15 cellular contexts compared by ENCODE assay signal in the genomic region with DNA sequence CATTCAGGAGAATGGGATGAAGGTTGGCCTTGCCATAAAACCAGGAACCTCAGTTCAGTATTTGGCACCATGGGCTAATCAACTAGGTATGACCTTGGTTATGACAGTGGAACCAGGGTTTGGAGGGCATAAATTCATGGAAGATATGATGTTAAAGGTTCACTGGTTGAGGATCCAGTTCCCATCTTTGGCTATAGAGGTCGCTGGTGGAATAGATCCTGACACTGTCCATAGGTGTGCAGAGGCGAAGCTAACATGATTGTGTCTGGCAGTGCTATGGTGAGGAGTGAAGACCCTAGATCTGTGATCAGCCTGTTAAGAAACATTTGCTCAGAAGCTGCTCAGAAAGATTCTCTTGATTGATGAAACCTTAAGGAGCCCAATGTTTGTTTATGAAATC. TPM values are rescaled to one million over a fixed set of nuclear protein-coding genes. Genes with fewer than 3 reads are reported as not detected.
A peak's percentile ranks its signal among the peaks of the same experiment; 100 is the strongest.
DNase-seq lines count a peak whose midpoint lies in the region; ATAC-seq, FAIRE-seq and TF ChIP-seq lines count a peak whose summit lies in the region.
"Had no signal": no experiment of that assay in that cellular context is flagged by ENCODE, and none has a peak within 500 bp of the region (broad histone marks: within the 10 kb centered on the region; RNA-seq: fewer than 3 reads in every experiment).

No MANE protein-coding gene starts in this region.

- no peak overlapping the region for H3K27ac Mint-ChIP-seq in Caco-2 (ENCODE audit: unreplicated experiment)
- H3K27ac Mint-ChIP-seq: CD4-positive, alpha-beta T cell had no signal

- H3K4me1 ChIP-seq in Caco-2 = no peaks in the 10 kb centered on the region

- intact Hi-C loops in Caco-2 (cut with micrococcal nuclease; ENCODE audit: unreplicated experiment) = no loop called here

- no peak for FAIRE-seq in bronchial epithelial cell (lab: Jason Lieb, UNC)

- no peak overlapping the region for H3K4me3 Mint-ChIP-seq in Caco-2 (ENCODE audit: unreplicated experiment)
- H3K4me3 Mint-ChIP-seq: CD4-positive, alpha-beta T cell had no signal

- H3K9me3 ChIP-seq in Caco-2 = peaks cover 5% of the 10 kb centered on the region; the same call in 1 of the 2 replicates

- H3K27me3 ChIP-seq in BJ (ENCODE audit: control insufficient read depth, insufficient read depth, low read length) = no peaks in the 10 kb centered on the region
- H3K27me3 ChIP-seq in bronchial epithelial cell (ENCODE audit: control insufficient read depth, insufficient read depth, low read length) = no peaks in the 10 kb centered on the region
- no peaks in the 10 kb centered on the region for H3K27me3 ChIP-seq in Caco-2 (replicated peaks; ENCODE audit: control insufficient read depth, insufficient read depth, low read length)

- CTCF ChIA-PET in BJ (lab: Yijun Ruan, JAX) (interaction anchor here (1.0 to 1.5 kb wide), 2 partner anchors 10 to 24 kb away, joined by 3 read pairs; no protein-coding TSS in a partner anchor), Caco-2 (lab: Charles Lee) (interaction anchor here (0.5 kb wide), 1 partner anchor 393 kb away, joined by 5 read pairs; no protein-coding TSS in a partner anchor)

- DNase-seq in BJ (ENCODE audit: low read depth) = no peak
- peak; percentile 81 for DNase-seq in HuH-7 (ENCODE audit: low spot score)
- DNase-seq in bronchial epithelial cell (ENCODE audit: low read depth) = no peak
- no peak for DNase-seq in left lobe of liver (ENCODE audit: low spot score)
- DNase-seq in GOT3 (lab: John Stamatoyannopoulos, UW) = no peak
- no peak for DNase-seq in Caco-2
- no peak for DNase-seq in cerebellum (ENCODE audit: low spot score)
- DNase-seq: CD4-positive, alpha-beta T cell; effector CD8-positive, alpha-beta T cell; hippocampal formation; stimulated activated CD4-positive, alpha-beta T cell treated with anti-CD3 and anti-CD28 coated beads, Interleukin-4, amount 100 ng/mL, for 1 hour; stimulated activated naive CD4-positive, alpha-beta T cell treated with Interleukin-2 at 50 U/mL for 16 hours; T-helper 9 cell had no signal

- H3K36me3 Mint-ChIP-seq in Caco-2 (ENCODE audit: insufficient read depth, unreplicated experiment) = no peaks in the 10 kb centered on the region

- H3K36me3 ChIP-seq in BJ (ENCODE audit: control insufficient read depth, insufficient read depth, low read length) = 0 out of 2 replicates have a peak, but pooled peaks cover 1% of the 10 kb centered on the region
- H3K36me3 ChIP-seq in bronchial epithelial cell (ENCODE audit: control insufficient read depth, insufficient read depth, low read length) = no peaks in the 10 kb centered on the region
- no peaks in the 10 kb centered on the region; the same call in 1 of the 2 replicates for H3K36me3 ChIP-seq in Caco-2 (ENCODE audit: control insufficient read depth, insufficient read depth, low read length)

- no TSS peak for BruUV-seq in Caco-2 (replicated peaks; lab: Mats Ljungman, UMichigan)

- H3K27me3 Mint-ChIP-seq in Caco-2 (ENCODE audit: insufficient read depth, unreplicated experiment) = no peaks in the 10 kb centered on the region
- H3K27me3 Mint-ChIP-seq: CD4-positive, alpha-beta T cell had no signal

- POLR2A ChIA-PET in BJ (lab: Charles Lee) (no interaction called here), Caco-2 (lab: Charles Lee) (no interaction called here)

- peak; percentile 33 for TF ChIP-seq CTCF in BJ (IDR thresholded peaks at IDR 0.05; ENCODE audit: insufficient read depth, low read depth, low read length)
- peak; percentile 45 for TF ChIP-seq CTCF in bronchial epithelial cell (IDR thresholded peaks at IDR 0.05; ENCODE audit: insufficient read depth, low read length, severe bottlenecking)
- no peak for TF ChIP-seq CTCF in Caco-2 (IDR thresholded peaks at IDR 0.05; ENCODE audit: insufficient read depth in 1 of 2, low read depth in 1 of 2, low read length in 1 of 2, severe bottlenecking in 1 of 2, unreplicated experiment in 1 of 2)

- H3K4me3 ChIP-seq in BJ (ENCODE audit: low read depth, low read length) (no peak overlapping the region), bronchial epithelial cell (ENCODE audit: low read depth, low read length) (no peak overlapping the region), Caco-2 (ENCODE audit: low read depth, low read length) (no peak overlapping the region)
- H3K4me3 ChIP-seq: HAP-1 had no signal

- H3K9me3 Mint-ChIP-seq in Caco-2 (ENCODE audit: unreplicated experiment) = no peaks in the 10 kb centered on the region
- H3K9me3 Mint-ChIP-seq: CD4-positive, alpha-beta T cell had no signal

- H3K4me1 Mint-ChIP-seq in Caco-2 (ENCODE audit: low read depth, unreplicated experiment) = no peaks in the 10 kb centered on the region

- ATAC-seq in left lobe of liver (peak; percentile 33), HG02970 (IDR thresholded peaks at IDR 0.05; ENCODE audit: low FRiP score, unreplicated experiment) (no peak)

RNA-seq across cellular contexts. Expression of a gene that starts 5.7 kb away (rescaled TPM):
- 36.0 and 41.9 TPM in 2 replicates for polyA plus RNA-seq in BJ (2011; rRNA removed)
- 58.9 and 59.5 TPM in 2 replicates for polyA minus RNA-seq in BJ (2011; rRNA and poly(A)+ RNA removed)
- 23.6 and 28.4 TPM in 2 replicates for total RNA-seq in bronchial epithelial cell
- total RNA-seq in left lobe of liver = 17.3 TPM
- 53.2 and 56.5 TPM in 2 replicates for total RNA-seq in Caco-2 (2022)
- total RNA-seq in cerebellum = 32.0 TPM

RNA-seq across cellular contexts. Expression of a gene that starts 28.2 kb away (rescaled TPM):
- polyA plus RNA-seq in BJ (2011; rRNA removed) = 48.4 and 68.4 TPM in 2 replicates
- polyA minus RNA-seq in BJ (2011; rRNA and poly(A)+ RNA removed) = 19.1 and 23.5 TPM in 2 replicates
- total RNA-seq in bronchial epithelial cell (19.7 and 20.4 TPM in 2 replicates), left lobe of liver (119 TPM), Caco-2 (2022) (81.8 and 102 TPM in 2 replicates), cerebellum (59.4 TPM)

RNA-seq across cellular contexts. Expression of a gene that starts 55.6 kb away (rescaled TPM):
- 89.1 and 119 TPM in 2 replicates for polyA plus RNA-seq in BJ (2011; rRNA removed)
- 58.1 and 82.4 TPM in 2 replicates for polyA minus RNA-seq in BJ (2011; rRNA and poly(A)+ RNA removed)
- 43.2 and 44.0 TPM in 2 replicates for total RNA-seq in bronchial epithelial cell
- total RNA-seq in left lobe of liver = 17.4 TPM
- total RNA-seq in Caco-2 (2022) = 61.1 and 74.6 TPM in 2 replicates
- 36.9 TPM for total RNA-seq in cerebellum

Comparison
In these comparisons a context has a peak if more than half of its experiments do, and no peak if none do; other contexts are left out.
1. CTCF ChIP-seq: peak in BJ (single experiment) and bronchial epithelial cell (single experiment); none in Caco-2 (0 of 2).